21 cellular contexts compared by ENCODE assay signal in the genomic region with DNA sequence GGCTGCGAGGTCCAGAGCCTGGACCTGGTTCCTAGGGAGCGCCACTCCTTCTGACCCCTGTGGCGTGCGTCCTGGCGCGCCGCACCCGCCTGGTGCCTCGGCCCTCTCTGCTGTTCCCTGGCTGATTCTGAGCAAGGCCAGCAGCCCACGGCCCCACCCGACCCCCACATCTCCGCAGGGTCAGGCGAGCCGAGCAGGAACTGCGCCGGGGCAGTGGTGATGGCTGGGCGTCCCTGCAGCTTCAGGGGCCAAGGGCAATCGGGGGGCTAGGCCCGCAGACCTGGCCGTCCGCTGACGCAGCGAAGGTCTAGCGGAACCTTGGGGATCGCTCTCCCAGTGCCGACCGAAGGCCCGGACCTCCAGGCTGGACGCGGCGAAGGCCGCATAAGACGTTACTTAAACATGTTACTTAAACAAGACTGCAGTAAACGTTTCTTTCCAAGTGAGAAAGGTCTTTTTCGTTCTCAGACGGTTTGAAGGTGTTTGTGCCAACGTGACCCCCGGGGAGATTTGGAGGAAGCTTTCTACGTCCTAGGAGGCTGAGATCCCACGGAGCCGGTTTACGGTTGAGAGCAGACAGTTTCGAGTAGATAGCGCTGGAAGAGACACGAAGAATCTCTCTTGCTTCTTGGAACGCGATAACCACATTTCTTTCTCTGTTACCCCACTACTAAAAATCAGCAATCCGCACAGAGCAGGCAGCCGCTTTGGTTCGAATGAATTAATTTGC. TPM values are rescaled to one million over a fixed set of nuclear protein-coding genes. Genes with fewer than 3 reads are reported as not detected.
DNase-seq lines count a peak whose midpoint lies in the region; ATAC-seq, FAIRE-seq and TF ChIP-seq lines count a peak whose summit lies in the region.
"Had no signal": no experiment of that assay in that cellular context is flagged by ENCODE, and none has a peak within 500 bp of the region (broad histone marks: within the 10 kb centered on the region; RNA-seq: fewer than 3 reads in every experiment).

No MANE protein-coding gene starts in this region.

- no peak overlapping the region for H3K4ac ChIP-seq in trophoblast cell (ENCODE audit: low read depth, low read length)

- peaks cover 7% of the 10 kb centered on the region for H3K4me1 Mint-ChIP-seq in activated CD4-positive, alpha-beta memory T cell treated with anti-CD3 and anti-CD28 coated beads for 36 hours (ENCODE audit: low read depth)

- H3K9me3 ChIP-seq in NT2/D1 (ENCODE audit: insufficient read depth, low read length) (0 out of 2 replicates have a peak, but pooled peaks cover 5% of the 10 kb centered on the region), trophoblast cell (ENCODE audit: insufficient read depth, low read depth, low read length) (peaks cover 3% of the 10 kb centered on the region)
- H3K9me3 ChIP-seq: esophagus muscularis mucosa, left lung, suprapubic skin had no signal

- no peaks in the 10 kb centered on the region for H3K36me3 ChIP-seq in NT2/D1 (ENCODE audit: insufficient read depth, insufficient read length, low read length)
- H3K36me3 ChIP-seq in trophoblast cell (ENCODE audit: control insufficient read depth in 1 of 2, insufficient read depth in 2 of 2, low read length in 2 of 2), result no peaks in the 10 kb centered on the region
- H3K36me3 ChIP-seq: esophagus muscularis mucosa, left lung, suprapubic skin had no signal

- no peak overlapping the region for H3K27ac Mint-ChIP-seq in activated CD4-positive, alpha-beta memory T cell treated with anti-CD3 and anti-CD28 coated beads for 36 hours

- H4K12ac ChIP-seq in trophoblast cell (ENCODE audit: low read depth, low read length), result peak overlapping the region; percentile 41

- H4K8ac ChIP-seq in trophoblast cell (ENCODE audit: low read depth, low read length), result peak overlapping the region; percentile 30

- H3K4me3 ChIP-seq in NT2/D1 (ENCODE audit: insufficient read length, low read depth) (peak overlapping the region; percentile 12), fibroblast of villous mesenchyme (ENCODE audit: low read depth, low read length) (no peak overlapping the region), trophoblast cell (ENCODE audit: low read depth, low read length) (no peak overlapping the region)
- H3K4me3 ChIP-seq: esophagus muscularis mucosa, left lung, suprapubic skin had no signal

- H2BK5ac ChIP-seq in trophoblast cell (ENCODE audit: low read depth, low read length, poor library complexity), result peak overlapping the region; percentile 79

- peaks cover 53% of the 10 kb centered on the region for H3K79me1 ChIP-seq in trophoblast cell (ENCODE audit: low read length)

- peak overlapping the region; percentile 50 for H2AK5ac ChIP-seq in trophoblast cell (ENCODE audit: low read length)

- DNase-seq in ELF-1 (ENCODE audit: low read depth, low spot score) (peak; percentile 69), NT2/D1 (ENCODE audit: low read depth, low spot score) (no peak), fibroblast of villous mesenchyme (ENCODE audit: low read depth) (peak; percentile 13), trophoblast cell (no peak), NCI-H2107 treated with DMSO at 0.1 percent for 48 hours (lab: John Stamatoyannopoulos, UW; ENCODE audit: unreplicated experiment) (no peak), GM12892 (ENCODE audit: insufficient read length) (no peak)
- DNase-seq in activated CD4-positive, alpha-beta memory T cell treated with anti-CD3 and anti-CD28 coated beads for 36 hours, result no peak
- DNase-seq: activated CD4-positive, alpha-beta T cell treated with anti-CD3 and anti-CD28 coated beads, Interleukin-2, amount 50 U/mL, for 4 hours; central memory CD4-positive, alpha-beta T cell; NCI-H2107; NCI-H524 treated with DMSO at 0.1 percent for 48 hours; SHP77 had no signal

- H3K23ac ChIP-seq in trophoblast cell (ENCODE audit: low read length), result no peak overlapping the region

- TF ChIP-seq POLR2A in GM12892 (IDR thresholded peaks at IDR 0.05; ENCODE audit: low read depth, low read length), result no peak

- POLR2A ChIA-PET in activated CD4-positive, alpha-beta memory T cell treated with anti-CD3 and anti-CD28 coated beads for 36 hours (lab: Charles Lee), result no interaction called here

- H2BK120ac ChIP-seq in trophoblast cell (ENCODE audit: insufficient read depth, low read length, poor library complexity), result peak overlapping the region; percentile 80

- no peak for TF ChIP-seq CTCF in fibroblast of villous mesenchyme (IDR thresholded peaks at IDR 0.05; ENCODE audit: insufficient read depth, low read depth, low read length)

- H3K14ac ChIP-seq in trophoblast cell (ENCODE audit: low read length), result peak overlapping the region; percentile 37

- ATAC-seq in HG02623 (IDR thresholded peaks at IDR 0.05; ENCODE audit: unreplicated experiment), result no peak
- ATAC-seq: left lung had no signal

- CTCF ChIA-PET in activated CD4-positive, alpha-beta memory T cell treated with anti-CD3 and anti-CD28 coated beads for 36 hours (lab: Charles Lee), result no interaction called here

- WGBS in trophoblast cell (ENCODE audit: extremely low coverage, insufficient coverage, insufficient read length), result no CpG with 5 or more reads among the region's 50 CpGs

- H3K4me3 Mint-ChIP-seq in activated CD4-positive, alpha-beta memory T cell treated with anti-CD3 and anti-CD28 coated beads for 36 hours, result no peak overlapping the region

- H3K9ac ChIP-seq in NT2/D1 (ENCODE audit: insufficient read length, low read depth) (no peak overlapping the region), trophoblast cell (ENCODE audit: low read length) (no peak overlapping the region)

- intact Hi-C loops in activated CD4-positive, alpha-beta memory T cell treated with anti-CD3 and anti-CD28 coated beads for 36 hours (cut with micrococcal nuclease), result no loop called here

- peaks cover 12% of the 10 kb centered on the region for H3K79me2 ChIP-seq in trophoblast cell (ENCODE audit: control insufficient read depth, insufficient read depth, low read length, poor library complexity)

- peak overlapping the region; percentile 60 for H3K18ac ChIP-seq in trophoblast cell (ENCODE audit: low read length)

- H3K27me3 ChIP-seq in NT2/D1 (ENCODE audit: insufficient read depth, insufficient read length) (peaks cover 96% of the 10 kb centered on the region), trophoblast cell (ENCODE audit: insufficient read depth, low read length) (peaks cover 7% of the 10 kb centered on the region)

- peak overlapping the region; percentile 68 for H3K27ac ChIP-seq in trophoblast cell (ENCODE audit: low read depth, low read length)
- H3K27ac ChIP-seq: esophagus muscularis mucosa, left lung, suprapubic skin, VCaP had no signal

- no peaks in the 10 kb centered on the region for H3K9me3 Mint-ChIP-seq in activated CD4-positive, alpha-beta memory T cell treated with anti-CD3 and anti-CD28 coated beads for 36 hours

- H3K27me3 Mint-ChIP-seq in activated CD4-positive, alpha-beta memory T cell treated with anti-CD3 and anti-CD28 coated beads for 36 hours, result peaks cover 84% of the 10 kb centered on the region

- H2AFZ ChIP-seq in trophoblast cell (ENCODE audit: insufficient read depth, low read length, poor library complexity), result peak overlapping the region; percentile 19

- H3K4me1 ChIP-seq in NT2/D1 (ENCODE audit: insufficient read depth, insufficient read length) (peaks cover 5% of the 10 kb centered on the region), trophoblast cell (ENCODE audit: control insufficient read depth in 1 of 2, insufficient read depth in 2 of 2, low read length in 2 of 2) (peaks cover 54 to 61% of the 10 kb centered on the region in 2 experiments)

- no peak for FAIRE-seq in GM12892 (lab: Jason Lieb, UNC)
- FAIRE-seq: GM18507 had no signal

- H4K91ac ChIP-seq in trophoblast cell (ENCODE audit: low read depth, low read length), result peak overlapping the region; percentile 82

- peak overlapping the region; percentile 55 for H2BK12ac ChIP-seq in trophoblast cell (ENCODE audit: low read length)

- peak overlapping the region; percentile 48 for H3K4me2 ChIP-seq in trophoblast cell (ENCODE audit: low read length)

- no peaks in the 10 kb centered on the region for H3K36me3 Mint-ChIP-seq in activated CD4-positive, alpha-beta memory T cell treated with anti-CD3 and anti-CD28 coated beads for 36 hours

RNA-seq across cellular contexts. Expression of a gene that starts 5.1 kb away (rescaled TPM):
- not detected in 2 replicates for total RNA-seq in fibroblast of villous mesenchyme
- 6.7 and 7.6 TPM in 2 replicates for polyA plus RNA-seq in trophoblast cell (2013)
- total RNA-seq in activated CD4-positive, alpha-beta memory T cell treated with anti-CD3 and anti-CD28 coated beads for 36 hours, result not detected
- not detected for polyA plus RNA-seq in GM12892 (2012; ENCODE audit: missing spikeins)
- total RNA-seq: glomerular endothelial cell; left lung; osteocyte; suprapubic skin; T-helper 1 cell treated with Interleukin-12 subunit alpha and Interleukin-12 subunit beta and Interleukin-4 antibody, amounts not matched to agents 30 ng/mL and 1 ng/mL, for 36 hours had no signal

Comparison
In these comparisons a context has a peak if more than half of its experiments do, and no peak if none do; other contexts are left out.
1. DNase-seq: peak in ELF-1 (single experiment) and fibroblast of villous mesenchyme (single experiment); none in NT2/D1 (single experiment), trophoblast cell (0 of 2), activated CD4-positive, alpha-beta memory T cell treated with anti-CD3 and anti-CD28 coated beads for 36 hours (single experiment), NCI-H2107 treated with DMSO at 0.1 percent for 48 hours (single experiment) and GM12892 (single experiment).